ENCODE assay signal across 9 cellular contexts in the genomic region with DNA sequence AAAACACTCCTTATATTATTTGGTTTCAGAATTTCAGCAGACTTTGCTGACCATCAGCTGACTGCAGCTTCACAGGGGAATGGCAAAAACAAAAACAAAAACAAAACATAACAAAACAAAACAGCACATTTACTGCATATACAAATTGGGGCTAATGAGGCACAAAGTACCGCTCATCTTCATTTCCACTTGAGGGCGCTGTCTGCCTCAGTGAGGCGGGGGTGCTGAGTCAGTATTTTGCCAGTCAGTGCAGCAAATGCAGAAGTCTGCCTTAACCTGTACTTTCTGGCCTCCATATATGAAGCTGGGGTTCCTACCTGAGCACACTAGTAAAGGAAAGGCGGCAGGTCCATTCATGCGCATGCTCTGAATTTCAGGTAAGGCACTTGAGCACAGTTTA. TPM values are rescaled to one million over a fixed set of nuclear protein-coding genes. Genes with fewer than 3 reads are reported as not detected.
DNase-seq lines count a peak whose midpoint lies in the region; ATAC-seq and TF ChIP-seq lines count a peak whose summit lies in the region.
"Had no signal": no experiment of that assay in that cellular context is flagged by ENCODE, and none has a peak within 500 bp of the region (broad histone marks: within the 10 kb centered on the region; RNA-seq: fewer than 3 reads in every experiment).

No MANE protein-coding gene starts in this region.

- no peak overlapping the region for H3K23ac ChIP-seq in mesenchymal stem cell (ENCODE audit: low read length in 2 of 2)

- WGBS in liver, result 52% methylated on average over 5 of the region's 5 CpGs
- 29% methylated on average over 5 of the region's 5 CpGs for WGBS in mesenchymal stem cell

- no peak overlapping the region for H3K14ac ChIP-seq in mesenchymal stem cell (ENCODE audit: low read length in 2 of 2)

- no peaks in the 10 kb centered on the region for H3K9me3 ChIP-seq in liver (ENCODE audit: control insufficient read depth in 4 of 4, low read length in 3 of 4)
- H3K9me3 ChIP-seq in mesenchymal stem cell (ENCODE audit: control insufficient read depth, low read length), result no peaks in the 10 kb centered on the region

- H4K8ac ChIP-seq in mesenchymal stem cell (ENCODE audit: low read length), result no peak overlapping the region

- no peaks in the 10 kb centered on the region for H3K27me3 ChIP-seq in liver (ENCODE audit: control insufficient read depth in 4 of 4, insufficient read depth in 4 of 4, low read length in 3 of 4)
- H3K27me3 ChIP-seq in mesenchymal stem cell (ENCODE audit: control insufficient read depth in 1 of 2, insufficient read depth in 1 of 2, low read length in 2 of 2), result peaks cover 0 to under 1% of the 10 kb centered on the region in 2 experiments

- H3K9ac ChIP-seq in liver (ENCODE audit: low read depth in 1 of 2, low read length in 2 of 2) (no peak overlapping the region), mesenchymal stem cell (ENCODE audit: low read length) (no peak overlapping the region)

- no peak overlapping the region for H4K91ac ChIP-seq in mesenchymal stem cell (ENCODE audit: low read length)

- in situ Hi-C loops in Caki2 (cut with HindIII; ENCODE audit: low pct_unique_long_range_greater_than_20kb, low sequenced_read_pairs), result no loop called here

- no peak overlapping the region for H3K27ac ChIP-seq in liver (ENCODE audit: low read depth in 1 of 2, low read length in 2 of 2)
- no peak overlapping the region for H3K27ac ChIP-seq in mesenchymal stem cell (ENCODE audit: low read length, poor library complexity, severe bottlenecking)

- H2AFZ ChIP-seq in mesenchymal stem cell (ENCODE audit: low read depth, low read length), result no peak overlapping the region

- no peak overlapping the region for H3K18ac ChIP-seq in mesenchymal stem cell (ENCODE audit: low read depth in 1 of 2, low read length in 2 of 2)

- H3K79me1 ChIP-seq in mesenchymal stem cell (replicated peaks; ENCODE audit: low read length, poor library complexity, severe bottlenecking), result no peaks in the 10 kb centered on the region

- H3K4me1 ChIP-seq in liver (ENCODE audit: control insufficient read depth in 4 of 4, insufficient read depth in 4 of 4, low read length in 3 of 4), result peaks cover 0 to 3% (median 0%) of the 10 kb centered on the region in 4 donors
- H3K4me1 ChIP-seq in mesenchymal stem cell (ENCODE audit: control insufficient read depth, insufficient read depth, low read depth, low read length), result no peaks in the 10 kb centered on the region

- no peak overlapping the region for H2BK5ac ChIP-seq in mesenchymal stem cell (ENCODE audit: low read depth, low read length, poor library complexity, severe bottlenecking)

- peak; percentile 58 for ATAC-seq in GM21423 (IDR thresholded peaks at IDR 0.05; ENCODE audit: unreplicated experiment)
- ATAC-seq in HG03108 (IDR thresholded peaks at IDR 0.05; ENCODE audit: unreplicated experiment), result no peak

- H3K36me3 ChIP-seq in liver (ENCODE audit: control insufficient read depth in 4 of 4, insufficient read depth in 3 of 4, low read depth in 1 of 4, low read length in 3 of 4), result no peaks in the 10 kb centered on the region
- no peaks in the 10 kb centered on the region for H3K36me3 ChIP-seq in mesenchymal stem cell (ENCODE audit: control insufficient read depth in 1 of 2, insufficient read depth in 2 of 2, low read depth in 1 of 2, low read length in 2 of 2)

- peak; percentile 36 to 77 for TF ChIP-seq RAD21 in liver (IDR thresholded peaks at IDR 0.05)

- no peak overlapping the region for H3K4ac ChIP-seq in mesenchymal stem cell (ENCODE audit: low read depth in 1 of 2, low read length in 2 of 2)

- no peak overlapping the region for H2AK5ac ChIP-seq in mesenchymal stem cell (ENCODE audit: low read length, severe bottlenecking)

- no peak overlapping the region for H2BK12ac ChIP-seq in mesenchymal stem cell (ENCODE audit: low read length in 2 of 2)

- DNase-seq in Caki2 (ENCODE audit: low read depth), result peak; percentile 12
- peak; percentile 63 for DNase-seq in NOMO-1 treated with DMSO at 0.1 percent for 48 hours (lab: John Stamatoyannopoulos, UW; ENCODE audit: unreplicated experiment)
- peak; percentile 78 for DNase-seq in activated effector memory CD4-positive, alpha-beta T cell treated with anti-CD3 and anti-CD28 coated beads, Interleukin-2, amount 50 U/mL, for 16 hours
- no peak for DNase-seq in mesenchymal stem cell
- no peak for DNase-seq in NCI-H1092 treated with DMSO at 0.1 percent for 48 hours (lab: John Stamatoyannopoulos, UW)

- no peak overlapping the region for H2BK120ac ChIP-seq in mesenchymal stem cell (ENCODE audit: low read depth, low read length)

- TF ChIP-seq CTCF in liver (IDR thresholded peaks at IDR 0.05; ENCODE audit: low read depth, low read length, missing input control), result peak; percentile 25

- H3K4me2 ChIP-seq in mesenchymal stem cell (ENCODE audit: low read length, poor library complexity, severe bottlenecking), result no peak overlapping the region

- H3K4me3 ChIP-seq in liver (ENCODE audit: low read depth in 1 of 3, low read length in 3 of 3), result no peak overlapping the region
- no peak overlapping the region for H3K4me3 ChIP-seq in mesenchymal stem cell (ENCODE audit: insufficient read depth in 1 of 2, low read depth in 1 of 2, low read length in 2 of 2)

- H2BK15ac ChIP-seq in mesenchymal stem cell (ENCODE audit: low read depth, poor library complexity, severe bottlenecking), result no peak overlapping the region

TF ChIP-seq in liver, 16 proteins besides CTCF, POLR2A, EP300 and RAD21:
- TF ChIP-seq RXRA (IDR thresholded peaks at IDR 0.05), result no peak
- TF ChIP-seq HNF4A (conservative IDR thresholded peaks at IDR 0.05), result no peak
- no peak for TF ChIP-seq NR2F2 (IDR thresholded peaks at IDR 0.05)
- no peak for TF ChIP-seq HNF4G (IDR thresholded peaks at IDR 0.05)
- TF ChIP-seq, protein P1, sequence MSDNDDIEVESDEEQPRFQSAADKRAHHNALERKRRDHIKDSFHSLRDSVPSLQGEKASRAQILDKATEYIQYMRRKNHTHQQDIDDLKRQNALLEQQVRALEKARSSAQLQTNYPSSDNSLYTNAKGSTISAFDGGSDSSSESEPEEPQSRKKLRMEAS (IDR thresholded peaks at IDR 0.05), result no peak
- no peak for TF ChIP-seq GABPA (IDR thresholded peaks at IDR 0.05 in 1 of 2, conservative IDR thresholded peaks at IDR 0.05 in 1 of 2)
- no peak for TF ChIP-seq SP1 (IDR thresholded peaks at IDR 0.05)
- TF ChIP-seq, protein P2, sequence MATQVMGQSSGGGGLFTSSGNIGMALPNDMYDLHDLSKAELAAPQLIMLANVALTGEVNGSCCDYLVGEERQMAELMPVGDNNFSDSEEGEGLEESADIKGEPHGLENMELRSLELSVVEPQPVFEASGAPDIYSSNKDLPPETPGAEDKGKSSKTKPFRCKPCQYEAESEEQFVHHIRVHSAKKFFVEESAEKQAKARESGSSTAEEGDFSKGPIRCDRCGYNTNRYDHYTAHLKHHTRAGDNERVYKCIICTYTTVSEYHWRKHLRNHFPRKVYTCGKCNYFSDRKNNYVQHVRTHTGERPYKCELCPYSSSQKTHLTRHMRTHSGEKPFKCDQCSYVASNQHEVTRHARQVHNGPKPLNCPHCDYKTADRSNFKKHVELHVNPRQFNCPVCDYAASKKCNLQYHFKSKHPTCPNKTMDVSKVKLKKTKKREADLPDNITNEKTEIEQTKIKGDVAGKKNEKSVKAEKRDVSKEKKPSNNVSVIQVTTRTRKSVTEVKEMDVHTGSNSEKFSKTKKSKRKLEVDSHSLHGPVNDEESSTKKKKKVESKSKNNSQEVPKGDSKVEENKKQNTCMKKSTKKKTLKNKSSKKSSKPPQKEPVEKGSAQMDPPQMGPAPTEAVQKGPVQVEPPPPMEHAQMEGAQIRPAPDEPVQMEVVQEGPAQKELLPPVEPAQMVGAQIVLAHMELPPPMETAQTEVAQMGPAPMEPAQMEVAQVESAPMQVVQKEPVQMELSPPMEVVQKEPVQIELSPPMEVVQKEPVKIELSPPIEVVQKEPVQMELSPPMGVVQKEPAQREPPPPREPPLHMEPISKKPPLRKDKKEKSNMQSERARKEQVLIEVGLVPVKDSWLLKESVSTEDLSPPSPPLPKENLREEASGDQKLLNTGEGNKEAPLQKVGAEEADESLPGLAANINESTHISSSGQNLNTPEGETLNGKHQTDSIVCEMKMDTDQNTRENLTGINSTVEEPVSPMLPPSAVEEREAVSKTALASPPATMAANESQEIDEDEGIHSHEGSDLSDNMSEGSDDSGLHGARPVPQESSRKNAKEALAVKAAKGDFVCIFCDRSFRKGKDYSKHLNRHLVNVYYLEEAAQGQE (IDR thresholded peaks at IDR 0.05), result no peak
- TF ChIP-seq ATF3 (IDR thresholded peaks at IDR 0.05), result no peak
- TF ChIP-seq YY1 (IDR thresholded peaks at IDR 0.05), result no peak
- TF ChIP-seq FOXA2 (IDR thresholded peaks at IDR 0.05), result no peak
- TF ChIP-seq, protein P3, sequence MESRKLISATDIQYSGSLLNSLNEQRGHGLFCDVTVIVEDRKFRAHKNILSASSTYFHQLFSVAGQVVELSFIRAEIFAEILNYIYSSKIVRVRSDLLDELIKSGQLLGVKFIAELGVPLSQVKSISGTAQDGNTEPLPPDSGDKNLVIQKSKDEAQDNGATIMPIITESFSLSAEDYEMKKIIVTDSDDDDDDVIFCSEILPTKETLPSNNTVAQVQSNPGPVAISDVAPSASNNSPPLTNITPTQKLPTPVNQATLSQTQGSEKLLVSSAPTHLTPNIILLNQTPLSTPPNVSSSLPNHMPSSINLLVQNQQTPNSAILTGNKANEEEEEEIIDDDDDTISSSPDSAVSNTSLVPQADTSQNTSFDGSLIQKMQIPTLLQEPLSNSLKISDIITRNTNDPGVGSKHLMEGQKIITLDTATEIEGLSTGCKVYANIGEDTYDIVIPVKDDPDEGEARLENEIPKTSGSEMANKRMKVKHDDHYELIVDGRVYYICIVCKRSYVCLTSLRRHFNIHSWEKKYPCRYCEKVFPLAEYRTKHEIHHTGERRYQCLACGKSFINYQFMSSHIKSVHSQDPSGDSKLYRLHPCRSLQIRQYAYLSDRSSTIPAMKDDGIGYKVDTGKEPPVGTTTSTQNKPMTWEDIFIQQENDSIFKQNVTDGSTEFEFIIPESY (IDR thresholded peaks at IDR 0.05), result no peak
- TF ChIP-seq JUND (IDR thresholded peaks at IDR 0.05), result no peak

RNA-seq across cellular contexts. Expression of gene DYNLRB2, which starts 13.5 kb away (rescaled TPM):
- total RNA-seq in Caki2 (2014; rRNA removed; shearing (Covaris generic); ENCODE audit: low replicate concordance), result 3.5 TPM in 1 of 2 replicates, not detected in the other
- total RNA-seq in liver, result not detected
- polyA plus RNA-seq in liver, result under 1 TPM; 0.58 to 0.92 TPM
- polyA plus RNA-seq in mesenchymal stem cell (2013, experiment 1 of 2), result not detected
- not detected for polyA plus RNA-seq in mesenchymal stem cell (2013, experiment 2 of 2)
- polyA plus RNA-seq: neural cell had no signal

Comparison
In these comparisons a context has a peak if more than half of its experiments do, and no peak if none do; other contexts are left out.
1. DNase-seq: peak in Caki2 (single experiment), NOMO-1 treated with DMSO at 0.1 percent for 48 hours (single experiment) and activated effector memory CD4-positive, alpha-beta T cell treated with anti-CD3 and anti-CD28 coated beads, Interleukin-2, amount 50 U/mL, for 16 hours (single experiment); none in mesenchymal stem cell (single experiment) and NCI-H1092 treated with DMSO at 0.1 percent for 48 hours (single experiment).